Comparison of ENCODE assay signal across 18 cellular contexts in the genomic region with DNA sequence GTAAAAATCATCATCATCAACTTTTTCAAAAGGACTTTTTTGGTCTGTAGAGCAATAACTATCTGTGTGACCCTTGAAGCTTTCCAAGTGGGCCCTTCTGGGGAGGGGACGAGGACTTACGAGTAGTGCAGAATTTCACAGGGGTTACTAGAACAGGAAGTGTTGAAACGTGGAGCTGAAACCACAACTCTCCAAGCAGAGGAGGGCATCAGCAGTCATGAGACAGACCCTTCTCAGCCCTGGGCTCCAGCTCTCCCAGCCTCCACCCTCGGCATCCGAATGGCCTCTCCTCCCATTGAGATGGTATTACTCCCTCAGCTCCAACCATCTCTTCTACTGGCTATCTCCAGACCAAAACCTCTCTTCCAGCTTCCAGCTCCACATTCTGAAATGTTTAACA. TPM values are rescaled to one million over a fixed set of nuclear protein-coding genes. Genes with fewer than 3 reads are reported as not detected.
DNase-seq lines count a peak whose midpoint lies in the region; ATAC-seq, FAIRE-seq and TF ChIP-seq lines count a peak whose summit lies in the region.
"Had no signal": no experiment of that assay in that cellular context is flagged by ENCODE, and none has a peak within 500 bp of the region (broad histone marks: within the 10 kb centered on the region; RNA-seq: fewer than 3 reads in every experiment).

No MANE protein-coding gene starts in this region.

- no peak for FAIRE-seq in HTR-8/SVneo (lab: Jason Lieb, UNC)
- FAIRE-seq: GM12878, small intestine had no signal

- H3K4me3 Mint-ChIP-seq in immature natural killer cell: peak overlapping the region in 3 of 5 donors; percentile 0 to 23 (median 1)

- no peak for ATAC-seq in esophagus mucosa
- ATAC-seq: GM12878 had no signal

- no peak overlapping the region for H3K9ac ChIP-seq in BLaER1

- H3K27me3 ChIP-seq in BLaER1 (peaks cover 19% of the 10 kb centered on the region), HL-60 (ENCODE audit: insufficient read depth, poor library complexity, severe bottlenecking) (peaks cover 2% of the 10 kb centered on the region)

- H3K4me1 Mint-ChIP-seq in immature natural killer cell: peaks cover 23 to 34% of the 10 kb centered on the region in 2 donors

- H3K4me3 ChIP-seq in BLaER1: no peak overlapping the region
- H3K4me3 ChIP-seq in HL-60 (replicated peaks; ENCODE audit: insufficient read depth, low read length): no peak overlapping the region
- H3K4me3 ChIP-seq: coronary artery, GM12878, thoracic aorta had no signal

- no peaks in the 10 kb centered on the region for H3K9me3 Mint-ChIP-seq in immature natural killer cell

- no peak overlapping the region for H3K27ac ChIP-seq in BLaER1
- 0 out of 2 replicates have a peak overlapping the region, but pooled peaks have one; percentile 15 for H3K27ac ChIP-seq in HL-60 (replicated peaks)
- H3K27ac ChIP-seq: coronary artery, thoracic aorta had no signal

- no peaks in the 10 kb centered on the region for H3K36me3 Mint-ChIP-seq in immature natural killer cell

- H3K9me3 ChIP-seq in BLaER1: no peaks in the 10 kb centered on the region
- H3K9me3 ChIP-seq: thoracic aorta had no signal

- H3K36me3 ChIP-seq in BLaER1: no peaks in the 10 kb centered on the region
- H3K36me3 ChIP-seq: thoracic aorta had no signal

- peaks cover 0 to 14% (median 7%) of the 10 kb centered on the region in 3 donors for H3K27me3 Mint-ChIP-seq in immature natural killer cell (ENCODE audit: low read depth in 3 of 3)

- peak overlapping the region; percentile 78 for H3K4me2 ChIP-seq in BLaER1

- peaks cover 69% of the 10 kb centered on the region for H3K4me1 ChIP-seq in BLaER1

- H3K27ac Mint-ChIP-seq in immature natural killer cell: peak overlapping the region in 2 of 6 donors; percentile 56 to 68

- peak in 1 of 2 experiments; percentile 82 for DNase-seq in HL-60 (ENCODE audit: low read depth in 1 of 2, low spot score in 1 of 2)
- DNase-seq in SKM-1 (lab: John Stamatoyannopoulos, UW; ENCODE audit: unreplicated experiment): peak; percentile 90
- DNase-seq in immature natural killer cell: no peak
- DNase-seq in HT-29 (ENCODE audit: low spot score): no peak
- DNase-seq in HTR-8/SVneo (ENCODE audit: insufficient read length, low spot score): no peak
- DNase-seq in activated CD4-positive, alpha-beta T cell treated with anti-CD3 and anti-CD28 coated beads, Interleukin-2, amount 50 U/mL, for 48 hours: no peak
- DNase-seq: activated CD4-positive, CD25-positive, alpha-beta regulatory T cell; NCI-H2081; NCI-H510A treated with DMSO at 0.1 percent for 48 hours; posterior cingulate gyrus; small intestine; stimulated activated CD4-positive, alpha-beta T cell treated with anti-CD3 and anti-CD28 coated beads, Interleukin-4, amount 100 ng/mL, for 4 hours; stimulated activated CD8-positive, alpha-beta memory T cell treated with anti-CD3 and anti-CD28 coated beads, Interleukin-4, amount 100 ng/mL, for 48 hours had no signal

- H4K20me1 ChIP-seq in BLaER1: peaks cover 77% of the 10 kb centered on the region

- TF ChIP-seq CTCF in HL-60 (IDR thresholded peaks at IDR 0.05; ENCODE audit: insufficient read depth, low read length): no peak

RNA-seq across cellular contexts. Expression of a gene that starts 3.6 kb away (rescaled TPM):
- polyA plus RNA-seq in immature natural killer cell: 1 to 10 TPM; 4.7 to 9.5 (median 8.8) TPM
- 16.7 and 19.8 TPM in 2 replicates for total RNA-seq in HT-29 (2014; rRNA removed; shearing (Covaris generic))
- total RNA-seq in esophagus mucosa: 12.4 TPM

RNA-seq across cellular contexts. Expression of a gene that starts 57.5 kb away (rescaled TPM):
- polyA plus RNA-seq in immature natural killer cell: 10 to 100 TPM; 19.6 to 28.5 (median 24.4) TPM
- 5.9 and 6.3 TPM in 2 replicates for total RNA-seq in HT-29 (2014; rRNA removed; shearing (Covaris generic))
- total RNA-seq in esophagus mucosa: 17.3 TPM

RNA-seq across cellular contexts. Expression of a gene that starts 57.8 kb away (rescaled TPM):
- polyA plus RNA-seq in immature natural killer cell: 10 to 100 TPM; 11.5 to 23.5 (median 15.9) TPM
- total RNA-seq in HT-29 (2014; rRNA removed; shearing (Covaris generic)): 15.0 and 23.7 TPM in 2 replicates
- total RNA-seq in esophagus mucosa: 6.6 TPM
